Comparison of ENCODE assay signal across 16 cellular contexts in the genomic region with DNA sequence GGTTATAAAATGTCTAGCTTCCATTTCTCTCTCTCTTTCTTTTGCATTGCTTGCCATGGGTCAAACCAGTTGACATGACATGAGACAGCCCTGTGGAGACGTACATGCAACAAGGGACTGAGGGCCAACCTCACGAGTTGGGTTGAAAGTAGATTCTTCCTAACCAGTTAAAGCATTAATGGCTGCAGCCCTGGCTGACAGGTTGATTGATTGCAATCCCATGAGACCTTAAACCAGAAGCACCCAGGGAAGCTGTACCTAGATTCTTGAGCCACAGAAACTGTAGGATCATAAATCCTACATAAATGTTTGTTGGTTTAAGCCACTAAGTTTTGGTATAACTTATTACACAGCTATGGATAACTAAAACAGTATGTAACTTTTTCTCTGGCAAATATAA.
"Had no signal": no experiment of that assay in that cellular context is flagged by ENCODE, and none has a peak within 500 bp of the region (broad histone marks: within the 10 kb centered on the region; RNA-seq: fewer than 3 reads in every experiment).

No MANE protein-coding gene starts in this region.

- H3K9me3 ChIP-seq: colonic mucosa, neutrophil, testis, tibial artery had no signal

- H3K9ac ChIP-seq: parathyroid adenoma had no signal

- H3K4me3 ChIP-seq: colonic mucosa, lung, smooth muscle cell, testis, tibial artery had no signal

- H2AFZ ChIP-seq: parathyroid adenoma had no signal

- H3K27me3 ChIP-seq: colonic mucosa, neutrophil, testis, tibial artery had no signal

- H3K27ac ChIP-seq: colonic mucosa, neutrophil, parathyroid adenoma, testis, tibial artery had no signal

- H3K79me2 ChIP-seq: parathyroid adenoma had no signal

- H3K4me2 ChIP-seq: smooth muscle cell had no signal

- H3K4me1 ChIP-seq: colonic mucosa, parathyroid adenoma, testis, tibial artery had no signal

- H3K36me3 ChIP-seq: colonic mucosa, tibial artery had no signal

- FAIRE-seq: keratinocyte had no signal

- DNase-seq: colonic mucosa; effector CD8-positive, alpha-beta T cell; left ventricle myocardium superior; natural killer cell; stimulated activated CD4-positive, alpha-beta T cell treated with anti-CD3 and anti-CD28 coated beads, Interleukin-12 subunit alpha, Interleukin-12 subunit beta, amount 100 ng/mL, for 4 hours; stimulated activated CD4-positive, alpha-beta T cell treated with anti-CD3 and anti-CD28 coated beads, Interleukin-1b, Interleukin-23, amount 100 ng/mL, for 48 hours; stimulated activated CD4-positive, alpha-beta T cell treated with anti-CD3 and anti-CD28 coated beads, Interleukin-4, amount 100 ng/mL, for 1 hour; stimulated activated naive CD8-positive, alpha-beta T cell treated with anti-CD3 and anti-CD28 coated beads, Interleukin-15, Interleukin-2, amounts not matched to agents 100 U/mL and 50 U/mL, for 24 hours; substantia nigra; testis; tibial artery had no signal
